Comparison of ENCODE assay signal across 2 cellular contexts in the genomic region with DNA sequence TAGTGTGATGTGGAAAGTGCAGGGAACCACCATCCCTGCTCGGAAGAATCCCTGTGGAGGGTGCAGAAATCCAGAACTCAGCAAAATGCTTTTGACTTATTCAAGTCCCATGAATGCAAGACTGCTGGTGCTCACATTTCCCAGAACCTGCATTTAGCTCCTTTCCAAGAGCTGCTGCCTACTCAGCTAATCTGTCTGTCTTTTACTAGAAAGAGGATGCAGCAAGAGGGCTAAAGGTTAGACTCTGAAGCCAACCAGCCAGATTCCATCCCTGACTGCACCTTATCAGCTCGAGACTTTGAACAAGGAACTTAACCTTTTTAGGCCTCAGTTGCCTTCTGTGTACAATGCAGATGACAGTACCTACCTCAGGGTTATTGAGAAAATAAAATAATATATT.
TF ChIP-seq lines count a peak whose summit lies in the region.

No MANE protein-coding gene starts in this region.

TF ChIP-seq in HepG2, 621 proteins besides CTCF, POLR2A, EP300 and RAD21 (continued from another document):
- TF ChIP-seq BCL6 (CRISPR knock-in tag; IDR thresholded peaks at IDR 0.05) (peak; percentile 90), MAFK (conservative IDR thresholded peaks at IDR 0.05 in 1 of 2, IDR thresholded peaks at IDR 0.05 in 1 of 2; ENCODE audit: low read length in 2 of 2) (0 out of 4 replicates have a peak, but pooled peaks of 1 of the 2 experiments have one; percentile 0), NCOA1 (CRISPR knock-in tag; IDR thresholded peaks at IDR 0.05) (0 out of 2 replicates have a peak, but pooled peaks have one; percentile 39)

TF ChIP-seq in SK-N-SH, 30 proteins besides CTCF, POLR2A, EP300 and RAD21:
- TF ChIP-seq, protein P1, sequence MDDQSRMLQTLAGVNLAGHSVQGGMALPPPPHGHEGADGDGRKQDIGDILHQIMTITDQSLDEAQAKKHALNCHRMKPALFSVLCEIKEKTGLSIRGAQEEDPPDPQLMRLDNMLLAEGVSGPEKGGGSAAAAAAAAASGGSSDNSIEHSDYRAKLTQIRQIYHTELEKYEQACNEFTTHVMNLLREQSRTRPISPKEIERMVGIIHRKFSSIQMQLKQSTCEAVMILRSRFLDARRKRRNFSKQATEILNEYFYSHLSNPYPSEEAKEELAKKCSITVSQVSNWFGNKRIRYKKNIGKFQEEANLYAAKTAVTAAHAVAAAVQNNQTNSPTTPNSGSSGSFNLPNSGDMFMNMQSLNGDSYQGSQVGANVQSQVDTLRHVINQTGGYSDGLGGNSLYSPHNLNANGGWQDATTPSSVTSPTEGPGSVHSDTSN (IDR thresholded peaks at IDR 0.05): no peak
- TF ChIP-seq GATA2 (CRISPR knock-in tag; IDR thresholded peaks at IDR 0.05) (no peak), YY1 (IDR thresholded peaks at IDR 0.05; ENCODE audit: low read depth) (no peak), RCOR1 (IDR thresholded peaks at IDR 0.05; ENCODE audit: low read length) (no peak), MEF2A (IDR thresholded peaks at IDR 0.05; ENCODE audit: borderline replicate concordance, low read depth) (no peak), TCF12 (IDR thresholded peaks at IDR 0.05) (no peak), RFX5 (IDR thresholded peaks at IDR 0.05; ENCODE audit: low read length) (no peak)
- TF ChIP-seq, protein P2, sequence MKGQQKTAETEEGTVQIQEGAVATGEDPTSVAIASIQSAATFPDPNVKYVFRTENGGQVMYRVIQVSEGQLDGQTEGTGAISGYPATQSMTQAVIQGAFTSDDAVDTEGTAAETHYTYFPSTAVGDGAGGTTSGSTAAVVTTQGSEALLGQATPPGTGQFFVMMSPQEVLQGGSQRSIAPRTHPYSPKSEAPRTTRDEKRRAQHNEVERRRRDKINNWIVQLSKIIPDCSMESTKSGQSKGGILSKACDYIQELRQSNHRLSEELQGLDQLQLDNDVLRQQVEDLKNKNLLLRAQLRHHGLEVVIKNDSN (IDR thresholded peaks at IDR 0.05; ENCODE audit: borderline replicate concordance, low read depth): no peak
- TF ChIP-seq, protein P3, sequence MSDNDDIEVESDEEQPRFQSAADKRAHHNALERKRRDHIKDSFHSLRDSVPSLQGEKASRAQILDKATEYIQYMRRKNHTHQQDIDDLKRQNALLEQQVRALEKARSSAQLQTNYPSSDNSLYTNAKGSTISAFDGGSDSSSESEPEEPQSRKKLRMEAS (IDR thresholded peaks at IDR 0.05; ENCODE audit: low read depth): no peak
